In genomic region chr5:103079796-103080195, GRCh38 we compare ENCODE assay signal across 26 cellular contexts.
"Had no signal": no experiment of that assay in that cellular context is flagged by ENCODE, and none has a peak within 500 bp of the region (broad histone marks: within the 10 kb centered on the region; RNA-seq: fewer than 3 reads in every experiment).

No MANE protein-coding gene starts in this region.

- H3K9me3 ChIP-seq: testis had no signal

- DNase-seq: naive B cell; naive thymus-derived CD8-positive, alpha-beta T cell; nephron progenitor cell; occipital lobe; ovary; psoas muscle; right cardiac atrium; right lobe of liver; spleen; stimulated activated CD4-positive, alpha-beta T cell treated with anti-CD3 and anti-CD28 coated beads, Interleukin-12 subunit alpha, Interleukin-12 subunit beta, amount 100 ng/mL, for 4 hours; stimulated activated CD4-positive, alpha-beta T cell treated with anti-CD3 and anti-CD28 coated beads, Interleukin-1b, Interleukin-23, amount 100 ng/mL, for 48 hours; stimulated activated CD4-positive, alpha-beta T cell treated with anti-CD3 and anti-CD28 coated beads, Interleukin-4, amount 100 ng/mL, for 1 hour; stimulated activated CD4-positive, alpha-beta T cell treated with anti-CD3 and anti-CD28 coated beads, Interleukin-4, amount 100 ng/mL, for 4 hours; stimulated activated CD8-positive, alpha-beta memory T cell treated with anti-CD3 and anti-CD28 coated beads, Interleukin-4, amount 100 ng/mL, for 48 hours; stimulated activated naive CD4-positive, alpha-beta T cell; stimulated activated naive CD8-positive, alpha-beta T cell treated with anti-CD3 and anti-CD28 coated beads, Interleukin-15, amount 100 ng/mL, for 72 hours; stimulated activated naive CD8-positive, alpha-beta T cell treated with anti-CD3 and anti-CD28 coated beads, Interleukin-15, Interleukin-2, amounts not matched to agents 100 U/mL and 50 U/mL, for 24 hours; testis; tibial artery; transverse colon; upper lobe of right lung; uterus had no signal

- H3K4me1 ChIP-seq: parathyroid adenoma, psoas muscle, right lobe of liver, spleen, testis, tibial artery, transverse colon, upper lobe of right lung, uterus had no signal

- H3K27me3 ChIP-seq: ovary, right lobe of liver, spleen, testis, tibial artery, transverse colon, upper lobe of right lung, uterus had no signal

- H3K9ac ChIP-seq: parathyroid adenoma had no signal

- H3K4me2 ChIP-seq: smooth muscle cell had no signal

- ATAC-seq: naive thymus-derived CD8-positive, alpha-beta T cell; natural killer cell treated with Interleukin-12 subunit alpha and Interleukin-12 subunit beta and Interleukin-15 and Interleukin-18, amount 100 ng/mL, for 72 hours; psoas muscle; right cardiac atrium; stimulated activated memory B cell treated with anti-CD40 and anti-IgM and Interleukin-4, amounts not matched to agents 10 μg/mL and 1 μg/mL and 100 μg/mL, for 72 hours; stimulated activated naive CD8-positive, alpha-beta T cell treated with anti-CD3 and anti-CD28 coated beads, Interleukin-15, amount 100 ng/mL, for 72 hours; stimulated activated naive CD8-positive, alpha-beta T cell treated with anti-CD3 and anti-CD28 coated beads, Interleukin-15, Interleukin-2, amounts not matched to agents 100 U/mL and 50 U/mL, for 24 hours; upper lobe of right lung had no signal

- H3K27ac ChIP-seq: ovary, parathyroid adenoma, psoas muscle, right lobe of liver, spleen, testis, tibial artery, transverse colon, upper lobe of right lung, uterus had no signal

- H3K4me3 ChIP-seq: ovary, psoas muscle, right lobe of liver, smooth muscle cell, spleen, testis, tibial artery, transverse colon, upper lobe of right lung, uterus had no signal

- H3K36me3 ChIP-seq: ovary, right lobe of liver, upper lobe of right lung, uterus had no signal

- H2AFZ ChIP-seq: parathyroid adenoma had no signal
